Comparison of ENCODE assay signal across 29 cellular contexts in the genomic region with DNA sequence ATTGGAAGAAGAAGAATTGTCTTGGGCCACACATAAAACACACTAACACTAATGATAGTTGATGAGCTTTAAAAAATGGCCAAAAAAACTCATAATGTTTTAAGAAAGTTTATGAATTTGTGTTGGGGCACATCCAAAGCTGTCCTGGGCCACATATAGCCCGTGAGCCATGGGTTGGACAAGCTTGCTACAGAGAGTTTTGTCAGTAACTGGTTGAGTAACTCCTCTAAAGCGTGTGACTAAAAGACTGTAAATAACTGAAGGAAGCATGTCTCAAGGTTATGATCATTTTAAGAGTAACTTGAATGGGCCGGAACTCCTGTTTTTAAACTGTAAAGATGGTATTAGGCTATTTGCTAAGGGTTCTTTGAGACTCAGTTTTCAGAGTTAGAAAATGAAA.
"Had no signal": no experiment of that assay in that cellular context is flagged by ENCODE, and none has a peak within 500 bp of the region (broad histone marks: within the 10 kb centered on the region; RNA-seq: fewer than 3 reads in every experiment).

No MANE protein-coding gene starts in this region.

- H3K36me3 ChIP-seq: cardiac muscle cell, uterus had no signal

- H3K27me3 ChIP-seq: body of pancreas, cardiac muscle cell, testis, uterus had no signal

- H3K9me3 ChIP-seq: body of pancreas, psoas muscle, testis, uterus had no signal

- H3K4me3 ChIP-seq: body of pancreas, cardiac muscle cell, psoas muscle, testis, uterus had no signal

- ATAC-seq: activated CD8-positive, alpha-beta T cell treated with anti-CD3 and anti-CD28 coated beads, Interleukin-2, amount 10 ng/mL, durations not matched to agents 7 days and 5 days; activated naive CD4-positive, alpha-beta T cell treated with anti-CD3 and anti-CD28 coated beads, Interleukin-2, amount 50 U/mL, for 72 hours; activated T-cell treated with anti-CD3 and anti-CD28 coated beads, Interleukin-2, amount 50 U/mL, for 72 hours; body of pancreas; effector memory CD8-positive, alpha-beta T cell; esophagus mucosa; left cardiac atrium; right cardiac atrium; stimulated activated naive CD8-positive, alpha-beta T cell treated with anti-CD3 and anti-CD28 coated beads, Interleukin-15, Interleukin-2, amounts not matched to agents 100 U/mL and 50 U/mL, for 24 hours; T-helper 17 cell had no signal

- H3K9ac ChIP-seq: parathyroid adenoma had no signal

- DNase-seq: activated B cell treated with CpG ODN at 0.5 μM for 24 hours; activated CD4-positive, alpha-beta T cell treated with anti-CD3 and anti-CD28 coated beads, Interleukin-2, amount 50 U/mL, for 1 hour; activated CD8-positive, alpha-beta T cell treated with anti-CD3 and anti-CD28 coated beads, Interleukin-2, amount 10 ng/mL, durations not matched to agents 7 days and 5 days; activated naive CD4-positive, alpha-beta T cell; activated T-cell treated with anti-CD3 and anti-CD28 coated beads for 4 hours; activated T-cell treated with anti-CD3 and anti-CD28 coated beads, Interleukin-2, amount 50 U/mL, for 72 hours; anterior cingulate cortex; body of pancreas; cerebellar nuclear complex; cortex of kidney; effector memory CD8-positive, alpha-beta T cell; glutamatergic neuron; islet precursor cell; left cardiac atrium; mammary epithelial cell; naive B cell; psoas muscle; right cardiac atrium; stimulated activated CD4-positive, alpha-beta T cell treated with anti-CD3 and anti-CD28 coated beads, Interleukin-12 subunit alpha, Interleukin-12 subunit beta, amount 100 ng/mL, for 4 hours; stimulated activated CD4-positive, alpha-beta T cell treated with anti-CD3 and anti-CD28 coated beads, Interleukin-4, amount 100 ng/mL, for 1 hour; stimulated activated naive CD8-positive, alpha-beta T cell treated with anti-CD3 and anti-CD28 coated beads, Interleukin-15, Interleukin-2, amounts not matched to agents 100 U/mL and 50 U/mL, for 24 hours; T-helper 17 cell; T1000; testis; uterus had no signal

- H2AFZ ChIP-seq: parathyroid adenoma had no signal

- H3K27ac ChIP-seq: body of pancreas, cardiac muscle cell, parathyroid adenoma, psoas muscle, testis had no signal

- H3K4me1 ChIP-seq: body of pancreas, testis had no signal
